ENCODE assay signal across 8 cellular contexts in the genomic region with DNA sequence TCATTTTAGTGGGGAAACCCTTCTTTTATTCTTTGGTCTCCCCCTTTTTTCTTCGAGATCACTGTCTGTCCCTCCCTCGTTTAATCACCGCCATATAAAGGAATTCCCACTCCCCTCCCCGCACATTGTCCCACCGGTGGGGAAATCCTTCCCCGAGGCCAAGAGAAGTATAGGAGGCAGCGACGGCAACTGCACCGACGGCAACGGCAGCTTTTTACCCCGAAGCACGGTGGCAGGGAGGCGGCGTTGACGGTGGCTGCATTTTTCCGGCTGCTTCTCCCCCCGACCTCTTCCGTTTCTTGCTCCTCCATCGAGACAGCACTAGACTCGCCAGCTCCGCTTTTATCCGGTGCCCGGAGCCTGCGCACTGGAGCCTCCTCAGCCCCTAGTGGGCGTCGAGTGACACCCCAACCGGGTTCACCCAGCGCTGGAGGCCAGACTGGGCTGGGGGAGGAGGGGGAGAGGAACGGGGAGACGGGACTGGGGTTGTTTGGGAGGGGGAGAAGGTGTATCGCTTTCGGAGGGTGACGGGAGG. TPM values are rescaled to one million over a fixed set of nuclear protein-coding genes. Genes with fewer than 3 reads are reported as not detected.
DNase-seq lines count a peak whose midpoint lies in the region; ATAC-seq and TF ChIP-seq lines count a peak whose summit lies in the region.

No MANE protein-coding gene starts in this region.

- DNase-seq in AML-193 (lab: John Stamatoyannopoulos, UW), result peak; percentile 54 to 71
- peak; percentile 61 to 81 for DNase-seq in NCI-H446 (lab: John Stamatoyannopoulos, UW)
- peak; percentile 97 for DNase-seq in activated CD4-positive, alpha-beta T cell treated with anti-CD3 and anti-CD28 coated beads for 36 hours
- peak; percentile 94 for DNase-seq in colonic mucosa
- DNase-seq in left kidney (ENCODE audit: low read depth, low spot score), result peak; percentile 98
- DNase-seq in stimulated activated CD4-positive, alpha-beta T cell treated with anti-CD3 and anti-CD28 coated beads, Interleukin-1b, Interleukin-23, amount 100 ng/mL, for 48 hours, result peak; percentile 96

- peak overlapping the region; percentile 99 for H3K27ac ChIP-seq in colonic mucosa

- H3K36me3 ChIP-seq in colonic mucosa, result no peaks in the 10 kb centered on the region

- no peaks in the 10 kb centered on the region for H3K9me3 Mint-ChIP-seq in activated CD4-positive, alpha-beta T cell treated with anti-CD3 and anti-CD28 coated beads for 36 hours (ENCODE audit: low read depth)

- ATAC-seq in GM19025 (IDR thresholded peaks at IDR 0.05; ENCODE audit: low read depth, unreplicated experiment), result peak; percentile 22
- ATAC-seq in HG03342 (IDR thresholded peaks at IDR 0.05; ENCODE audit: unreplicated experiment), result peak; percentile 36
- peak; percentile 63 for ATAC-seq in activated CD4-positive, alpha-beta T cell treated with anti-CD3 and anti-CD28 coated beads for 36 hours

- peak overlapping the region; percentile 96 for H3K4me3 Mint-ChIP-seq in activated CD4-positive, alpha-beta T cell treated with anti-CD3 and anti-CD28 coated beads for 36 hours

- intact Hi-C loops in activated CD4-positive, alpha-beta T cell treated with anti-CD3 and anti-CD28 coated beads for 36 hours (cut with DNase I, micrococcal nuclease), result loop anchor here (1.0 to 10.0 kb wide), 13 partner anchors 68 to 1854 kb away; partner anchors contain the start of genes DNAJC2 (in 1 of the 2), NAMPT (in 1 of the 2), PIK3CG (in 1 of the 2) and PSMC2 (in 1 of the 2)
- intact Hi-C loops in colonic mucosa (cut with DNase I), result loop anchor here (10.0 kb wide), 1 partner anchor 69 kb away; no protein-coding TSS in a partner anchor

- CTCF ChIA-PET in activated CD4-positive, alpha-beta T cell treated with anti-CD3 and anti-CD28 coated beads for 36 hours (lab: Charles Lee), result interaction anchor here (0.6 to 5.8 kb wide), 3 partner anchors 10 to 332 kb away, joined by 3 to 64 read pairs (median 3); no protein-coding TSS in a partner anchor

- H3K9ac ChIP-seq in colonic mucosa (ENCODE audit: low read depth in 2 of 2, low read length in 2 of 2), result peak overlapping the region; percentile 87 to 92

- H3K36me3 Mint-ChIP-seq in activated CD4-positive, alpha-beta T cell treated with anti-CD3 and anti-CD28 coated beads for 36 hours (ENCODE audit: low read depth), result peaks cover 85% of the 10 kb centered on the region

- no peaks in the 10 kb centered on the region for H3K9me3 ChIP-seq in colonic mucosa

- H3K4me1 Mint-ChIP-seq in activated CD4-positive, alpha-beta T cell treated with anti-CD3 and anti-CD28 coated beads for 36 hours, result peaks cover 14% of the 10 kb centered on the region

- TF ChIP-seq CTCF in colonic mucosa (IDR thresholded peaks at IDR 0.05), result peak; percentile 27

- no peaks in the 10 kb centered on the region for H3K27me3 ChIP-seq in colonic mucosa

- peak overlapping the region; percentile 100 for H3K27ac Mint-ChIP-seq in activated CD4-positive, alpha-beta T cell treated with anti-CD3 and anti-CD28 coated beads for 36 hours

- peak overlapping the region; percentile 62 for H3K4me3 ChIP-seq in colonic mucosa

- H3K4me1 ChIP-seq in colonic mucosa, result peaks cover 8% of the 10 kb centered on the region

- POLR2A ChIA-PET in activated CD4-positive, alpha-beta T cell treated with anti-CD3 and anti-CD28 coated beads for 36 hours (lab: Charles Lee), result interaction anchor here (0.6 to 10.1 kb wide), 10 partner anchors 10 to 1113 kb away, joined by 3 to 138 read pairs (median 4); no protein-coding TSS in a partner anchor

- H3K27me3 Mint-ChIP-seq in activated CD4-positive, alpha-beta T cell treated with anti-CD3 and anti-CD28 coated beads for 36 hours, result no peaks in the 10 kb centered on the region

RNA-seq across cellular contexts. Expression of gene KMT2E, which starts 0.7 kb away (rescaled TPM):
- total RNA-seq in activated CD4-positive, alpha-beta T cell treated with anti-CD3 and anti-CD28 coated beads for 36 hours, result 10 to 100 TPM; 94.4 to 99.3 TPM
- 100 to 1,000 TPM in 1 of 2 donors, 10 to 100 TPM in 1; 78.6 to 116 TPM for total RNA-seq in colonic mucosa

Comparison
In these comparisons a context has a peak if more than half of its experiments do, and no peak if none do; other contexts are left out.
1. Peak in every context shown above with its lines: DNase-seq, ATAC-seq, H3K4me3 ChIP-seq and H3K27ac ChIP-seq.